Comparison of ENCODE assay signal across 1 cellular context in the genomic region with DNA sequence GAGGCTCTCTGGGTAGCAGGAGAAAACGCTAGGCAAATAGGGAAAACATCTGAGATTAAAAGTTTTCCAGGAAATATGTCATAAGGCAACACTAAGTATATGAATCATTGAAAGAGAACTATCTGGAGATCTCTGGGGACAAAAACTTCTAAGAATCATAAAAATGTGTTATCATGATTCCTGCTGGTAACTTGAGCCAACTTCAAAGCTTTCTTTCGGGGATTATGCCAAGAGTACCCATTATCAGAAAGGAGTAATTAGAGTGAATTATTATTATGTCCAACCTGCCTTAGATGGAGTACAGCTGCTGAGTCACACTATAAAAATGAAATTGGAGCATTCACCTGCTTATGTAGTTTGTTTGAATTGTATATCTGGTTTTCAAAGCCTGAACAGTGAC.
TF ChIP-seq lines count a peak whose summit lies in the region.

No MANE protein-coding gene starts in this region.

TF ChIP-seq in HEK293, 187 proteins besides CTCF, POLR2A, EP300 and RAD21 (continued from another document and continues in another):
- TF ChIP-seq, protein P1, sequence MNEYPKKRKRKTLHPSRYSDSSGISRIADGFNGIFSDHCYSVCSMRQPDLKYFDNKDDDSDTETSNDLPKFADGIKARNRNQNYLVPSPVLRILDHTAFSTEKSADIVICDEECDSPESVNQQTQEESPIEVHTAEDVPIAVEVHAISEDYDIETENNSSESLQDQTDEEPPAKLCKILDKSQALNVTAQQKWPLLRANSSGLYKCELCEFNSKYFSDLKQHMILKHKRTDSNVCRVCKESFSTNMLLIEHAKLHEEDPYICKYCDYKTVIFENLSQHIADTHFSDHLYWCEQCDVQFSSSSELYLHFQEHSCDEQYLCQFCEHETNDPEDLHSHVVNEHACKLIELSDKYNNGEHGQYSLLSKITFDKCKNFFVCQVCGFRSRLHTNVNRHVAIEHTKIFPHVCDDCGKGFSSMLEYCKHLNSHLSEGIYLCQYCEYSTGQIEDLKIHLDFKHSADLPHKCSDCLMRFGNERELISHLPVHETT (tag by site-specific recombination; IDR thresholded peaks at IDR 0.05), result 0 out of 2 replicates have a peak, but pooled peaks have one; percentile 34
- TF ChIP-seq ZNF24 (tag by site-specific recombination; IDR thresholded peaks at IDR 0.05) (peak; percentile 78), ZFHX2 (tag by site-specific recombination; conservative IDR thresholded peaks at IDR 0.05) (no peak), ZNF514 (tag by site-specific recombination; IDR thresholded peaks at IDR 0.05) (no peak), MZF1 (tag by site-specific recombination; IDR thresholded peaks at IDR 0.05; ENCODE audit: borderline replicate concordance) (peak; percentile 64; the same call in 1 of the 2 replicates), ZNF404 (tag by site-specific recombination; IDR thresholded peaks at IDR 0.05) (no peak), ZNF19 (tag by site-specific recombination; IDR thresholded peaks at IDR 0.05; ENCODE audit: low read depth) (no peak), SP7 (tag by site-specific recombination; IDR thresholded peaks at IDR 0.05) (peak; percentile 100), ZNF544 (tag by site-specific recombination; IDR thresholded peaks at IDR 0.05) (no peak), BCL11A (tag by site-specific recombination; IDR thresholded peaks at IDR 0.05; ENCODE audit: low read depth) (peak; percentile 91), ZNF10 (tag by site-specific recombination; IDR thresholded peaks at IDR 0.05) (peak; percentile 88), SALL2 (tag by site-specific recombination; IDR thresholded peaks at IDR 0.05; ENCODE audit: borderline replicate concordance) (no peak), ZSCAN30 (tag by site-specific recombination; IDR thresholded peaks at IDR 0.05) (peak; percentile 54; the same call in 1 of the 2 replicates), ZBTB1 (tag by site-specific recombination; IDR thresholded peaks at IDR 0.05) (0 out of 2 replicates have a peak, but pooled peaks have one; percentile 71), ZNF658 (tag by site-specific recombination; IDR thresholded peaks at IDR 0.05) (no peak), ZNF184 (tag by site-specific recombination; IDR thresholded peaks at IDR 0.05) (peak; percentile 79; the same call in 1 of the 2 replicates), ZBTB20 (tag by site-specific recombination; IDR thresholded peaks at IDR 0.05) (no peak), ZNF561 (tag by site-specific recombination; IDR thresholded peaks at IDR 0.05; ENCODE audit: borderline replicate concordance) (peak; percentile 57; the same call in 1 of the 2 replicates), ZNF664 (tag by site-specific recombination; IDR thresholded peaks at IDR 0.05) (peak; percentile 43; the same call in 1 of the 2 replicates), ZNF132 (tag by site-specific recombination; IDR thresholded peaks at IDR 0.05; ENCODE audit: borderline replicate concordance) (no peak), ZNF621 (tag by site-specific recombination; IDR thresholded peaks at IDR 0.05) (0 out of 2 replicates have a peak, but pooled peaks have one; percentile 67), GFI1B (tag by site-specific recombination; IDR thresholded peaks at IDR 0.05) (0 out of 2 replicates have a peak, but pooled peaks have one; percentile 20), ZNF133 (tag by site-specific recombination; IDR thresholded peaks at IDR 0.05) (no peak), GLIS1 (tag by site-specific recombination; IDR thresholded peaks at IDR 0.05) (no peak), ZBTB21 (tag by site-specific recombination; IDR thresholded peaks at IDR 0.05) (peak; percentile 90), ZNF558 (tag by site-specific recombination; IDR thresholded peaks at IDR 0.05) (peak; percentile 80; the same call in 1 of the 2 replicates), ZNF571 (tag by site-specific recombination; IDR thresholded peaks at IDR 0.05) (no peak), ZNF366 (tag by site-specific recombination; conservative IDR thresholded peaks at IDR 0.05) (peak; percentile 91)
- TF ChIP-seq, protein P2, sequence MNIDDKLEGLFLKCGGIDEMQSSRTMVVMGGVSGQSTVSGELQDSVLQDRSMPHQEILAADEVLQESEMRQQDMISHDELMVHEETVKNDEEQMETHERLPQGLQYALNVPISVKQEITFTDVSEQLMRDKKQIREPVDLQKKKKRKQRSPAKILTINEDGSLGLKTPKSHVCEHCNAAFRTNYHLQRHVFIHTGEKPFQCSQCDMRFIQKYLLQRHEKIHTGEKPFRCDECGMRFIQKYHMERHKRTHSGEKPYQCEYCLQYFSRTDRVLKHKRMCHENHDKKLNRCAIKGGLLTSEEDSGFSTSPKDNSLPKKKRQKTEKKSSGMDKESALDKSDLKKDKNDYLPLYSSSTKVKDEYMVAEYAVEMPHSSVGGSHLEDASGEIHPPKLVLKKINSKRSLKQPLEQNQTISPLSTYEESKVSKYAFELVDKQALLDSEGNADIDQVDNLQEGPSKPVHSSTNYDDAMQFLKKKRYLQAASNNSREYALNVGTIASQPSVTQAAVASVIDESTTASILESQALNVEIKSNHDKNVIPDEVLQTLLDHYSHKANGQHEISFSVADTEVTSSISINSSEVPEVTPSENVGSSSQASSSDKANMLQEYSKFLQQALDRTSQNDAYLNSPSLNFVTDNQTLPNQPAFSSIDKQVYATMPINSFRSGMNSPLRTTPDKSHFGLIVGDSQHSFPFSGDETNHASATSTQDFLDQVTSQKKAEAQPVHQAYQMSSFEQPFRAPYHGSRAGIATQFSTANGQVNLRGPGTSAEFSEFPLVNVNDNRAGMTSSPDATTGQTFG (tag by site-specific recombination; IDR thresholded peaks at IDR 0.05; ENCODE audit: borderline replicate concordance), result 0 out of 2 replicates have a peak, but pooled peaks have one; percentile 29
- TF ChIP-seq, protein P3, sequence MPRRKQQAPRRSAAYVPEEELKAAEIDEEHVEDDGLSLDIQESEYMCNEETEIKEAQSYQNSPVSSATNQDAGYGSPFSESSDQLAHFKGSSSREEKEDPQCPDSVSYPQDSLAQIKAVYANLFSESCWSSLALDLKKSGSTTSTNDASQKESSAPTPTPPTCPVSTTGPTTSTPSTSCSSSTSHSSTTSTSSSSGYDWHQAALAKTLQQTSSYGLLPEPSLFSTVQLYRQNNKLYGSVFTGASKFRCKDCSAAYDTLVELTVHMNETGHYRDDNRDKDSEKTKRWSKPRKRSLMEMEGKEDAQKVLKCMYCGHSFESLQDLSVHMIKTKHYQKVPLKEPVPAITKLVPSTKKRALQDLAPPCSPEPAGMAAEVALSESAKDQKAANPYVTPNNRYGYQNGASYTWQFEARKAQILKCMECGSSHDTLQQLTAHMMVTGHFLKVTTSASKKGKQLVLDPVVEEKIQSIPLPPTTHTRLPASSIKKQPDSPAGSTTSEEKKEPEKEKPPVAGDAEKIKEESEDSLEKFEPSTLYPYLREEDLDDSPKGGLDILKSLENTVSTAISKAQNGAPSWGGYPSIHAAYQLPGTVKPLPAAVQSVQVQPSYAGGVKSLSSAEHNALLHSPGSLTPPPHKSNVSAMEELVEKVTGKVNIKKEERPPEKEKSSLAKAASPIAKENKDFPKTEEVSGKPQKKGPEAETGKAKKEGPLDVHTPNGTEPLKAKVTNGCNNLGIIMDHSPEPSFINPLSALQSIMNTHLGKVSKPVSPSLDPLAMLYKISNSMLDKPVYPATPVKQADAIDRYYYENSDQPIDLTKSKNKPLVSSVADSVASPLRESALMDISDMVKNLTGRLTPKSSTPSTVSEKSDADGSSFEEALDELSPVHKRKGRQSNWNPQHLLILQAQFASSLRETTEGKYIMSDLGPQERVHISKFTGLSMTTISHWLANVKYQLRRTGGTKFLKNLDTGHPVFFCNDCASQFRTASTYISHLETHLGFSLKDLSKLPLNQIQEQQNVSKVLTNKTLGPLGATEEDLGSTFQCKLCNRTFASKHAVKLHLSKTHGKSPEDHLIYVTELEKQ (tag by site-specific recombination; IDR thresholded peaks at IDR 0.05; ENCODE audit: borderline replicate concordance), result peak; percentile 94
- TF ChIP-seq, protein P4, sequence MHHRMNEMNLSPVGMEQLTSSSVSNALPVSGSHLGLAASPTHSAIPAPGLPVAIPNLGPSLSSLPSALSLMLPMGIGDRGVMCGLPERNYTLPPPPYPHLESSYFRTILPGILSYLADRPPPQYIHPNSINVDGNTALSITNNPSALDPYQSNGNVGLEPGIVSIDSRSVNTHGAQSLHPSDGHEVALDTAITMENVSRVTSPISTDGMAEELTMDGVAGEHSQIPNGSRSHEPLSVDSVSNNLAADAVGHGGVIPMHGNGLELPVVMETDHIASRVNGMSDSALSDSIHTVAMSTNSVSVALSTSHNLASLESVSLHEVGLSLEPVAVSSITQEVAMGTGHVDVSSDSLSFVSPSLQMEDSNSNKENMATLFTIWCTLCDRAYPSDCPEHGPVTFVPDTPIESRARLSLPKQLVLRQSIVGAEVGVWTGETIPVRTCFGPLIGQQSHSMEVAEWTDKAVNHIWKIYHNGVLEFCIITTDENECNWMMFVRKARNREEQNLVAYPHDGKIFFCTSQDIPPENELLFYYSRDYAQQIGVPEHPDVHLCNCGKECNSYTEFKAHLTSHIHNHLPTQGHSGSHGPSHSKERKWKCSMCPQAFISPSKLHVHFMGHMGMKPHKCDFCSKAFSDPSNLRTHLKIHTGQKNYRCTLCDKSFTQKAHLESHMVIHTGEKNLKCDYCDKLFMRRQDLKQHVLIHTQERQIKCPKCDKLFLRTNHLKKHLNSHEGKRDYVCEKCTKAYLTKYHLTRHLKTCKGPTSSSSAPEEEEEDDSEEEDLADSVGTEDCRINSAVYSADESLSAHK (tag by site-specific recombination; IDR thresholded peaks at IDR 0.05), result peak; percentile 70; the same call in 1 of the 2 replicates
- TF ChIP-seq, protein P5, sequence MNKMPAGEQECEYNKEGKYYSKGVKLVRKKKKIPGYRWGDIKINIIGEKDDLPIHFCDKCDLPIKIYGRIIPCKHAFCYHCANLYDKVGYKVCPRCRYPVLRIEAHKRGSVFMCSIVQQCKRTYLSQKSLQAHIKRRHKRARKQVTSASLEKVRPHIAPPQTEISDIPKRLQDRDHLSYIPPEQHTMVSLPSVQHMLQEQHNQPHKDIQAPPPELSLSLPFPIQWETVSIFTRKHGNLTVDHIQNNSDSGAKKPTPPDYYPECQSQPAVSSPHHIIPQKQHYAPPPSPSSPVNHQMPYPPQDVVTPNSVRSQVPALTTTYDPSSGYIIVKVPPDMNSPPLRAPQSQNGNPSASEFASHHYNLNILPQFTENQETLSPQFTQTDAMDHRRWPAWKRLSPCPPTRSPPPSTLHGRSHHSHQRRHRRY (tag by site-specific recombination; IDR thresholded peaks at IDR 0.05), result 0 out of 2 replicates have a peak, but pooled peaks have one; percentile 59
- TF ChIP-seq, protein P6, sequence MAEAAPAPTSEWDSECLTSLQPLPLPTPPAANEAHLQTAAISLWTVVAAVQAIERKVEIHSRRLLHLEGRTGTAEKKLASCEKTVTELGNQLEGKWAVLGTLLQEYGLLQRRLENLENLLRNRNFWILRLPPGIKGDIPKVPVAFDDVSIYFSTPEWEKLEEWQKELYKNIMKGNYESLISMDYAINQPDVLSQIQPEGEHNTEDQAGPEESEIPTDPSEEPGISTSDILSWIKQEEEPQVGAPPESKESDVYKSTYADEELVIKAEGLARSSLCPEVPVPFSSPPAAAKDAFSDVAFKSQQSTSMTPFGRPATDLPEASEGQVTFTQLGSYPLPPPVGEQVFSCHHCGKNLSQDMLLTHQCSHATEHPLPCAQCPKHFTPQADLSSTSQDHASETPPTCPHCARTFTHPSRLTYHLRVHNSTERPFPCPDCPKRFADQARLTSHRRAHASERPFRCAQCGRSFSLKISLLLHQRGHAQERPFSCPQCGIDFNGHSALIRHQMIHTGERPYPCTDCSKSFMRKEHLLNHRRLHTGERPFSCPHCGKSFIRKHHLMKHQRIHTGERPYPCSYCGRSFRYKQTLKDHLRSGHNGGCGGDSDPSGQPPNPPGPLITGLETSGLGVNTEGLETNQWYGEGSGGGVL (tag by site-specific recombination; IDR thresholded peaks at IDR 0.05), result peak; percentile 75
- TF ChIP-seq, protein P7, sequence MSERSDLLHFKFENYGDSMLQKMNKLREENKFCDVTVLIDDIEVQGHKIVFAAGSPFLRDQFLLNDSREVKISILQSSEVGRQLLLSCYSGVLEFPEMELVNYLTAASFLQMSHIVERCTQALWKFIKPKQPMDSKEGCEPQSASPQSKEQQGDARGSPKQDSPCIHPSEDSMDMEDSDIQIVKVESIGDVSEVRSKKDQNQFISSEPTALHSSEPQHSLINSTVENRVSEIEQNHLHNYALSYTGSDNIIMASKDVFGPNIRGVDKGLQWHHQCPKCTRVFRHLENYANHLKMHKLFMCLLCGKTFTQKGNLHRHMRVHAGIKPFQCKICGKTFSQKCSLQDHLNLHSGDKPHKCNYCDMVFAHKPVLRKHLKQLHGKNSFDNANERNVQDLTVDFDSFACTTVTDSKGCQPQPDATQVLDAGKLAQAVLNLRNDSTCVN (tag by site-specific recombination; optimal IDR thresholded peaks at IDR 0.05), result no peak
- TF ChIP-seq, protein P8, sequence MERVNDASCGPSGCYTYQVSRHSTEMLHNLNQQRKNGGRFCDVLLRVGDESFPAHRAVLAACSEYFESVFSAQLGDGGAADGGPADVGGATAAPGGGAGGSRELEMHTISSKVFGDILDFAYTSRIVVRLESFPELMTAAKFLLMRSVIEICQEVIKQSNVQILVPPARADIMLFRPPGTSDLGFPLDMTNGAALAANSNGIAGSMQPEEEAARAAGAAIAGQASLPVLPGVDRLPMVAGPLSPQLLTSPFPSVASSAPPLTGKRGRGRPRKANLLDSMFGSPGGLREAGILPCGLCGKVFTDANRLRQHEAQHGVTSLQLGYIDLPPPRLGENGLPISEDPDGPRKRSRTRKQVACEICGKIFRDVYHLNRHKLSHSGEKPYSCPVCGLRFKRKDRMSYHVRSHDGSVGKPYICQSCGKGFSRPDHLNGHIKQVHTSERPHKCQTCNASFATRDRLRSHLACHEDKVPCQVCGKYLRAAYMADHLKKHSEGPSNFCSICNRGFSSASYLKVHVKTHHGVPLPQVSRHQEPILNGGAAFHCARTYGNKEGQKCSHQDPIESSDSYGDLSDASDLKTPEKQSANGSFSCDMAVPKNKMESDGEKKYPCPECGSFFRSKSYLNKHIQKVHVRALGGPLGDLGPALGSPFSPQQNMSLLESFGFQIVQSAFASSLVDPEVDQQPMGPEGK (tag by site-specific recombination; IDR thresholded peaks at IDR 0.05), result 0 out of 2 replicates have a peak, but pooled peaks have one; percentile 41
- TF ChIP-seq, protein P9, sequence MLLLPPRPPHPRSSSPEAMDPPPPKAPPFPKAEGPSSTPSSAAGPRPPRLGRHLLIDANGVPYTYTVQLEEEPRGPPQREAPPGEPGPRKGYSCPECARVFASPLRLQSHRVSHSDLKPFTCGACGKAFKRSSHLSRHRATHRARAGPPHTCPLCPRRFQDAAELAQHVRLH (tag by site-specific recombination; IDR thresholded peaks at IDR 0.05), result peak; percentile 88
- TF ChIP-seq, protein P10, sequence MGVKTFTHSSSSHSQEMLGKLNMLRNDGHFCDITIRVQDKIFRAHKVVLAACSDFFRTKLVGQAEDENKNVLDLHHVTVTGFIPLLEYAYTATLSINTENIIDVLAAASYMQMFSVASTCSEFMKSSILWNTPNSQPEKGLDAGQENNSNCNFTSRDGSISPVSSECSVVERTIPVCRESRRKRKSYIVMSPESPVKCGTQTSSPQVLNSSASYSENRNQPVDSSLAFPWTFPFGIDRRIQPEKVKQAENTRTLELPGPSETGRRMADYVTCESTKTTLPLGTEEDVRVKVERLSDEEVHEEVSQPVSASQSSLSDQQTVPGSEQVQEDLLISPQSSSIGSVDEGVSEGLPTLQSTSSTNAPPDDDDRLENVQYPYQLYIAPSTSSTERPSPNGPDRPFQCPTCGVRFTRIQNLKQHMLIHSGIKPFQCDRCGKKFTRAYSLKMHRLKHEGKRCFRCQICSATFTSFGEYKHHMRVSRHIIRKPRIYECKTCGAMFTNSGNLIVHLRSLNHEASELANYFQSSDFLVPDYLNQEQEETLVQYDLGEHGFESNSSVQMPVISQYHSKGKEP (tag by site-specific recombination; IDR thresholded peaks at IDR 0.05), result peak; percentile 65; the same call in 1 of the 2 replicates
